In genomic region chr18:31598021-31598805, GRCh38 we compare ENCODE assay signal across 32 cellular contexts. TPM values are rescaled to one million over a fixed set of nuclear protein-coding genes. Genes with fewer than 3 reads are reported as not detected.
"Had no signal": no experiment of that assay in that cellular context is flagged by ENCODE, and none has a peak within 500 bp of the region (broad histone marks: within the 10 kb centered on the region; RNA-seq: fewer than 3 reads in every experiment).

No MANE protein-coding gene starts in this region.

- H3K4me3 Mint-ChIP-seq: activated CD4-positive, alpha-beta memory T cell treated with anti-CD3 and anti-CD28 coated beads for 36 hours; activated CD4-positive, alpha-beta T cell treated with anti-CD3 and anti-CD28 coated beads, Interleukin-2, amount 10 ng/mL, durations not matched to agents 7 days and 5 days; activated naive CD8-positive, alpha-beta T cell treated with anti-CD3 and anti-CD28 coated beads, Interleukin-2, amount 50 U/mL, for 24 hours; activated T-cell treated with anti-CD3 and anti-CD28 coated beads, Interleukin-2, amount 50 U/mL, for 4 hours; T-helper 1 cell treated with Interleukin-12 subunit alpha and Interleukin-12 subunit beta and Interleukin-4 antibody, amounts not matched to agents 30 μg/mL and 1 μg/mL, for 36 hours had no signal

- H3K9me3 ChIP-seq: MG63, Peyer's patch, SJSA1 had no signal

- H3K27ac ChIP-seq: brain microvascular endothelial cell, cardiac muscle cell, KMS-11, Peyer's patch, RWPE1, SJSA1, VCaP had no signal

- H3K27me3 ChIP-seq: brain microvascular endothelial cell, cardiac muscle cell, MG63, Peyer's patch, SJSA1 had no signal

- H3K27me3 Mint-ChIP-seq: activated CD4-positive, alpha-beta T cell treated with anti-CD3 and anti-CD28 coated beads, Interleukin-2, amount 10 ng/mL, durations not matched to agents 7 days and 5 days had no signal

- ATAC-seq: activated naive CD4-positive, alpha-beta T cell treated with anti-CD3 and anti-CD28 coated beads, Interleukin-2, amount 50 U/mL, for 72 hours; activated naive CD8-positive, alpha-beta T cell treated with anti-CD3 and anti-CD28 coated beads, Interleukin-2, amount 50 U/mL, for 24 hours; activated T-cell treated with anti-CD3 and anti-CD28 coated beads, Interleukin-2, amount 50 U/mL, for 4 hours; SK-N-SH treated with all-trans-retinoic acid at 6 μM for 48 hours had no signal

- DNase-seq: activated CD4-positive, alpha-beta memory T cell treated with anti-CD3 and anti-CD28 coated beads for 36 hours; activated CD4-positive, alpha-beta T cell treated with anti-CD3 and anti-CD28 coated beads, Interleukin-2, amount 10 ng/mL, durations not matched to agents 7 days and 5 days; activated CD4-positive, CD25-positive, alpha-beta regulatory T cell; activated CD8-positive, alpha-beta memory T cell treated with anti-CD3 and anti-CD28 coated beads for 24 hours; activated effector memory CD4-positive, alpha-beta T cell treated with anti-CD3 and anti-CD28 coated beads, Interleukin-2, amount 50 U/mL, for 16 hours; activated naive CD4-positive, alpha-beta T cell treated with Interleukin-2 at 50 U/mL for 16 hours; activated naive CD8-positive, alpha-beta T cell treated with anti-CD3 and anti-CD28 coated beads, Interleukin-2, amount 50 U/mL, for 24 hours; activated T-cell treated with anti-CD3 and anti-CD28 coated beads, Interleukin-2, amount 50 U/mL, for 4 hours; brain microvascular endothelial cell; MG63; MV-4-11; NCI-H1092 treated with DMSO at 0.1 percent for 48 hours; NCI-H1417 treated with DMSO at 0.1 percent for 48 hours; NCI-H1694 treated with DMSO at 0.1 percent for 48 hours; NCI-H2029 treated with DMSO at 0.1 percent for 48 hours; NCI-H345; NCI-H510A treated with DMSO at 0.1 percent for 48 hours; NCI-H69; NK-92 treated with Interleukin-12 subunit alpha and Interleukin-12 subunit beta, amount 100 ng/mL, for 24 hours; Peyer's patch; Right ventricle myocardium superior; SW 1271; T-helper 9 cell had no signal

- H3K4me2 ChIP-seq: KMS-11 had no signal

- H3K4me1 ChIP-seq: Peyer's patch, SJSA1 had no signal

- H3K36me3 Mint-ChIP-seq: activated CD4-positive, alpha-beta memory T cell treated with anti-CD3 and anti-CD28 coated beads for 36 hours; activated naive CD4-positive, alpha-beta T cell treated with anti-CD3 and anti-CD28 coated beads, Interleukin-2, amount 50 U/mL, for 72 hours had no signal

- H3K4me3 ChIP-seq: cardiac muscle cell, MG63, Peyer's patch, SJSA1 had no signal

- H3K36me3 ChIP-seq: brain microvascular endothelial cell, cardiac muscle cell, MG63, Peyer's patch, SJSA1 had no signal

- FAIRE-seq: TTC549 had no signal

- H3K4me1 Mint-ChIP-seq: activated CD4-positive, alpha-beta T cell treated with anti-CD3 and anti-CD28 coated beads, Interleukin-2, amount 10 ng/mL, durations not matched to agents 7 days and 5 days had no signal

- H3K27ac Mint-ChIP-seq: activated CD4-positive, alpha-beta memory T cell treated with anti-CD3 and anti-CD28 coated beads for 36 hours; activated CD4-positive, alpha-beta T cell treated with anti-CD3 and anti-CD28 coated beads, Interleukin-2, amount 10 ng/mL, durations not matched to agents 7 days and 5 days; activated naive CD4-positive, alpha-beta T cell treated with anti-CD3 and anti-CD28 coated beads, Interleukin-2, amount 50 U/mL, for 72 hours; activated naive CD8-positive, alpha-beta T cell treated with anti-CD3 and anti-CD28 coated beads, Interleukin-2, amount 50 U/mL, for 24 hours; T-helper 1 cell treated with Interleukin-12 subunit alpha and Interleukin-12 subunit beta and Interleukin-4 antibody, amounts not matched to agents 30 μg/mL and 1 μg/mL, for 36 hours had no signal

- H3K9me3 Mint-ChIP-seq: activated CD4-positive, alpha-beta memory T cell treated with anti-CD3 and anti-CD28 coated beads for 36 hours; activated CD4-positive, alpha-beta T cell treated with anti-CD3 and anti-CD28 coated beads, Interleukin-2, amount 10 ng/mL, durations not matched to agents 7 days and 5 days; activated naive CD4-positive, alpha-beta T cell treated with anti-CD3 and anti-CD28 coated beads, Interleukin-2, amount 50 U/mL, for 72 hours; activated naive CD8-positive, alpha-beta T cell treated with anti-CD3 and anti-CD28 coated beads, Interleukin-2, amount 50 U/mL, for 24 hours; activated T-cell treated with anti-CD3 and anti-CD28 coated beads, Interleukin-2, amount 50 U/mL, for 4 hours; T-helper 1 cell treated with Interleukin-12 subunit alpha and Interleukin-12 subunit beta and Interleukin-4 antibody, amounts not matched to agents 30 μg/mL and 1 μg/mL, for 36 hours had no signal

- H3K9ac ChIP-seq: KMS-11 had no signal

RNA-seq across cellular contexts. Expression of gene TTR, which starts 6.5 kb away (rescaled TPM):
- total RNA-seq: activated CD4-positive, alpha-beta memory T cell treated with anti-CD3 and anti-CD28 coated beads for 36 hours; activated CD4-positive, alpha-beta T cell treated with anti-CD3 and anti-CD28 coated beads, Interleukin-2, amount 10 ng/mL, durations not matched to agents 7 days and 5 days; activated naive CD4-positive, alpha-beta T cell treated with anti-CD3 and anti-CD28 coated beads, Interleukin-2, amount 50 U/mL, for 72 hours; Right ventricle myocardium superior; SJSA1 had no signal
